Comparison of ENCODE assay signal across 12 cellular contexts in genomic region chr19:4393947-4394590, GRCh38. TPM values are rescaled to one million over a fixed set of nuclear protein-coding genes. Genes with fewer than 3 reads are reported as not detected.
DNase-seq lines count a peak whose midpoint lies in the region; ATAC-seq lines count a peak whose summit lies in the region.
"Had no signal": no experiment of that assay in that cellular context is flagged by ENCODE, and none has a peak within 500 bp of the region (broad histone marks: within the 10 kb centered on the region; RNA-seq: fewer than 3 reads in every experiment).

No MANE protein-coding gene starts in this region.

- WGBS in adipose tissue, 3 donors = 58 to 79% (median 67%) methylated on average over 8 of the region's 8 CpGs

- H3K27ac Mint-ChIP-seq in activated naive CD4-positive, alpha-beta T cell treated with anti-CD3 and anti-CD28 coated beads, Interleukin-2, amount 10 ng/mL, durations not matched to agents 7 days and 5 days = peak overlapping the region; percentile 35
- peak overlapping the region; percentile 14 for H3K27ac Mint-ChIP-seq in memory B cell

- H3K36me3 Mint-ChIP-seq in activated naive CD4-positive, alpha-beta T cell treated with anti-CD3 and anti-CD28 coated beads, Interleukin-2, amount 10 ng/mL, durations not matched to agents 7 days and 5 days = peaks cover 40% of the 10 kb centered on the region
- peaks cover 8% of the 10 kb centered on the region for H3K36me3 Mint-ChIP-seq in memory B cell

- no peaks in the 10 kb centered on the region for H3K9me3 Mint-ChIP-seq in activated naive CD4-positive, alpha-beta T cell treated with anti-CD3 and anti-CD28 coated beads, Interleukin-2, amount 10 ng/mL, durations not matched to agents 7 days and 5 days
- no peaks in the 10 kb centered on the region for H3K9me3 Mint-ChIP-seq in memory B cell

- H3K4me1 Mint-ChIP-seq in activated naive CD4-positive, alpha-beta T cell treated with anti-CD3 and anti-CD28 coated beads, Interleukin-2, amount 10 ng/mL, durations not matched to agents 7 days and 5 days = peaks cover 85% of the 10 kb centered on the region
- H3K4me1 Mint-ChIP-seq in memory B cell = peaks cover 41% of the 10 kb centered on the region

- no peaks in the 10 kb centered on the region for H3K27me3 ChIP-seq in subcutaneous abdominal adipose tissue (ENCODE audit: control insufficient read depth in 5 of 5, insufficient read depth in 4 of 5, low read length in 5 of 5)

- no peak overlapping the region for H3K4me3 ChIP-seq in subcutaneous abdominal adipose tissue (ENCODE audit: low read depth in 1 of 5, low read length in 5 of 5)

- H3K9me3 ChIP-seq in subcutaneous abdominal adipose tissue (ENCODE audit: control insufficient read depth in 5 of 5, low read length in 5 of 5) = no peaks in the 10 kb centered on the region

- CTCF ChIA-PET in activated naive CD4-positive, alpha-beta T cell treated with anti-CD3 and anti-CD28 coated beads, Interleukin-2, amount 10 ng/mL, durations not matched to agents 7 days and 5 days (lab: Charles Lee) = interaction anchor here (0.6 kb wide), 1 partner anchor 14 kb away, joined by 4 read pairs; no protein-coding TSS in a partner anchor

- peaks cover 2 to 23% (median 7%) of the 10 kb centered on the region in 5 donors for H3K36me3 ChIP-seq in subcutaneous abdominal adipose tissue (ENCODE audit: control insufficient read depth in 5 of 5, insufficient read depth in 5 of 5, low read length in 5 of 5)

- H3K27ac ChIP-seq in adipose tissue (ENCODE audit: low read depth, low read length) (peak overlapping the region; percentile 51), subcutaneous abdominal adipose tissue (ENCODE audit: low read depth, low read length) (peak overlapping the region; percentile 46)
- H3K27ac ChIP-seq: C4-2B had no signal

- ATAC-seq in memory B cell (ENCODE audit: low read depth) = no peak
- ATAC-seq: activated CD4-positive, CD25-positive, alpha-beta regulatory T cell treated with anti-CD3 and anti-CD28 coated beads, Interleukin-2, amount 50 U/mL, for 24 hours had no signal

- H3K9ac ChIP-seq in subcutaneous abdominal adipose tissue (ENCODE audit: low read length in 5 of 5) = peak overlapping the region in 2 of 5 donors; percentile 43 to 64

- peaks cover 26 to 83% (median 76%) of the 10 kb centered on the region in 5 donors for H3K4me1 ChIP-seq in subcutaneous abdominal adipose tissue (ENCODE audit: control insufficient read depth in 5 of 5, insufficient read depth in 5 of 5, low read length in 5 of 5)

- H3K27me3 Mint-ChIP-seq in activated naive CD4-positive, alpha-beta T cell treated with anti-CD3 and anti-CD28 coated beads, Interleukin-2, amount 10 ng/mL, durations not matched to agents 7 days and 5 days = no peaks in the 10 kb centered on the region
- H3K27me3 Mint-ChIP-seq in memory B cell = no peaks in the 10 kb centered on the region

- no peak overlapping the region for H3K4me3 Mint-ChIP-seq in activated naive CD4-positive, alpha-beta T cell treated with anti-CD3 and anti-CD28 coated beads, Interleukin-2, amount 10 ng/mL, durations not matched to agents 7 days and 5 days
- H3K4me3 Mint-ChIP-seq in memory B cell = no peak overlapping the region

- DNase-seq in activated naive CD4-positive, alpha-beta T cell treated with anti-CD3 and anti-CD28 coated beads, Interleukin-2, amount 10 ng/mL, durations not matched to agents 7 days and 5 days = no peak
- DNase-seq in activated naive CD4-positive, alpha-beta T cell treated with anti-CD3 and anti-CD28 coated beads, Interleukin-2, amount 50 U/mL, for 16 hours = no peak
- DNase-seq in memory B cell (ENCODE audit: low spot score in 2 of 2) (no peak), NCI-H748 treated with DMSO at 0.1 percent for 48 hours (lab: John Stamatoyannopoulos, UW) (no peak), T1000 (lab: John Stamatoyannopoulos, UW) (no peak), NOMO-1 (lab: John Stamatoyannopoulos, UW; ENCODE audit: unreplicated experiment in 2 of 2) (no peak)
- DNase-seq: aorta, mammary epithelial cell had no signal

RNA-seq across cellular contexts. Expression of gene SH3GL1, which starts 6.3 kb away (rescaled TPM):
- polyA plus RNA-seq in adipose tissue = 10 to 100 TPM; 33.2 to 87.8 (median 74.0) TPM

RNA-seq across cellular contexts. Expression of gene CHAF1A, which starts 8.4 kb away (rescaled TPM):
- polyA plus RNA-seq in adipose tissue = 1 to 10 TPM; 3.0 to 7.9 (median 7.4) TPM

RNA-seq across cellular contexts. Expression of gene MPND, which starts 50.7 kb away (rescaled TPM):
- 10 to 100 TPM; 12.0 to 21.6 (median 17.2) TPM for polyA plus RNA-seq in adipose tissue

RNA-seq across cellular contexts. Expression of gene STAP2, which starts 55.4 kb away (rescaled TPM):
- polyA plus RNA-seq in adipose tissue = 10 to 100 TPM in 2 of 3 donors, 1 to 10 TPM in 1; 6.4 to 15.5 (median 10.1) TPM
